Comparison of ENCODE assay signal across 1 cellular context in the genomic region with DNA sequence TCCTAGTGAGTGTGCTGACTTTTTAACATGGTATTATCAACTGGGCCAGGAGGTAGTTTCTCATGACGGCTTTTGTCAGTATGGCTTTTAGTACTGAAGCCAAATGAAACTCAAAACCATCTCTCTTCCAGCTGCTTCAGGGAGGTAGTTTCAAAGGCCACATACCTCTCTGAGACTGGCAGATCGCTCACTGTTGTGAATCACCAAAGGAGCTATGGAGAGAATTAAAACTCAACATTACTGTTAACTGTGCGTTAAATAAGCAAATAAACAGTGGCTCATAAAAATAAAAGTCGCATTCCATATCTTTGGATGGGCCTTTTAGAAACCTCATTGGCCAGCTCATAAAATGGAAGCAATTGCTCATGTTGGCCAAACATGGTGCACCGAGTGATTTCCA.
TF ChIP-seq lines count a peak whose summit lies in the region.

No MANE protein-coding gene starts in this region.

TF ChIP-seq in HEK293, 187 proteins besides CTCF, POLR2A, EP300 and RAD21 (continued from another document and continues in another):
- TF ChIP-seq ZNF391 (tag by site-specific recombination; IDR thresholded peaks at IDR 0.05; ENCODE audit: borderline replicate concordance, low read depth) (0 out of 2 replicates have a peak, but pooled peaks have one; percentile 29), ZNF658 (tag by site-specific recombination; IDR thresholded peaks at IDR 0.05) (no peak), ZNF121 (tag by site-specific recombination; IDR thresholded peaks at IDR 0.05) (no peak), ZNF544 (tag by site-specific recombination; IDR thresholded peaks at IDR 0.05) (no peak), MZF1 (tag by site-specific recombination; IDR thresholded peaks at IDR 0.05; ENCODE audit: borderline replicate concordance) (peak; percentile 30; the same call in 1 of the 2 replicates), ZNF433 (tag by site-specific recombination; IDR thresholded peaks at IDR 0.05; ENCODE audit: low read depth) (no peak), BCL11B (tag by site-specific recombination; IDR thresholded peaks at IDR 0.05; ENCODE audit: low read depth) (no peak), ZNF843 (tag by site-specific recombination; IDR thresholded peaks at IDR 0.05) (peak; percentile 86), PRDM1 (tag by site-specific recombination; IDR thresholded peaks at IDR 0.05) (no peak), ZNF670 (tag by site-specific recombination; IDR thresholded peaks at IDR 0.05; ENCODE audit: low read depth) (no peak), ZNF529 (tag by site-specific recombination; IDR thresholded peaks at IDR 0.05; ENCODE audit: insufficient replicate concordance) (no peak), ZBTB17 (tag by site-specific recombination; IDR thresholded peaks at IDR 0.05) (no peak), ZNF24 (tag by site-specific recombination; IDR thresholded peaks at IDR 0.05) (no peak), ZNF768 (tag by site-specific recombination; IDR thresholded peaks at IDR 0.05) (no peak), ZNF514 (tag by site-specific recombination; IDR thresholded peaks at IDR 0.05) (no peak), ZBTB8A (tag by site-specific recombination; IDR thresholded peaks at IDR 0.05) (no peak), ZNF248 (tag by site-specific recombination; IDR thresholded peaks at IDR 0.05) (no peak), ZNF2 (tag by site-specific recombination; IDR thresholded peaks at IDR 0.05) (0 out of 2 replicates have a peak, but pooled peaks have one; percentile 20), ZNF747 (tag by site-specific recombination; IDR thresholded peaks at IDR 0.05) (no peak), ZXDB (tag by site-specific recombination; IDR thresholded peaks at IDR 0.05) (peak; percentile 43; the same call in 1 of the 2 replicates), KLF16 (tag by site-specific recombination; IDR thresholded peaks at IDR 0.05) (no peak), SP3 (tag by site-specific recombination; IDR thresholded peaks at IDR 0.05) (no peak), ZNF10 (tag by site-specific recombination; IDR thresholded peaks at IDR 0.05) (0 out of 2 replicates have a peak, but pooled peaks have one; percentile 21), ZNF777 (tag by site-specific recombination; IDR thresholded peaks at IDR 0.05; ENCODE audit: borderline replicate concordance) (no peak), ZIC2 (tag by site-specific recombination; IDR thresholded peaks at IDR 0.05) (no peak), ZNF629 (tag by site-specific recombination; IDR thresholded peaks at IDR 0.05) (peak; percentile 55), ZNF274 (IDR thresholded peaks at IDR 0.05; ENCODE audit: low read length) (no peak), ZNF274 (tag by site-specific recombination; IDR thresholded peaks at IDR 0.05; ENCODE audit: borderline replicate concordance) (no peak), GLIS2 (tag by site-specific recombination; IDR thresholded peaks at IDR 0.05) (no peak), ZNF776 (tag by site-specific recombination; IDR thresholded peaks at IDR 0.05; ENCODE audit: borderline replicate concordance) (no peak), ZNF660 (tag by site-specific recombination; IDR thresholded peaks at IDR 0.05) (no peak), ZSCAN30 (tag by site-specific recombination; IDR thresholded peaks at IDR 0.05) (peak; percentile 78; the same call in 1 of the 2 replicates), GLIS1 (tag by site-specific recombination; IDR thresholded peaks at IDR 0.05) (peak; percentile 86), KLF10 (tag by site-specific recombination; IDR thresholded peaks at IDR 0.05) (0 out of 2 replicates have a peak, but pooled peaks have one; percentile 18), WT1 (tag by site-specific recombination; IDR thresholded peaks at IDR 0.05) (no peak; the same call in 1 of the 2 replicates), ZNF610 (tag by site-specific recombination; IDR thresholded peaks at IDR 0.05; ENCODE audit: borderline replicate concordance) (0 out of 2 replicates have a peak, but pooled peaks have one; percentile 44), OSR2 (tag by site-specific recombination; IDR thresholded peaks at IDR 0.05) (0 out of 2 replicates have a peak, but pooled peaks have one; percentile 32), KLF1 (tag by site-specific recombination; IDR thresholded peaks at IDR 0.05) (no peak), ZNF366 (tag by site-specific recombination; conservative IDR thresholded peaks at IDR 0.05) (no peak), MEIS1 (CRISPR knock-in tag; IDR thresholded peaks at IDR 0.05; ENCODE audit: borderline replicate concordance) (no peak), ZNF560 (tag by site-specific recombination; IDR thresholded peaks at IDR 0.05; ENCODE audit: borderline replicate concordance) (no peak), ZNF350 (tag by site-specific recombination; IDR thresholded peaks at IDR 0.05) (no peak)
- TF ChIP-seq, protein P1, sequence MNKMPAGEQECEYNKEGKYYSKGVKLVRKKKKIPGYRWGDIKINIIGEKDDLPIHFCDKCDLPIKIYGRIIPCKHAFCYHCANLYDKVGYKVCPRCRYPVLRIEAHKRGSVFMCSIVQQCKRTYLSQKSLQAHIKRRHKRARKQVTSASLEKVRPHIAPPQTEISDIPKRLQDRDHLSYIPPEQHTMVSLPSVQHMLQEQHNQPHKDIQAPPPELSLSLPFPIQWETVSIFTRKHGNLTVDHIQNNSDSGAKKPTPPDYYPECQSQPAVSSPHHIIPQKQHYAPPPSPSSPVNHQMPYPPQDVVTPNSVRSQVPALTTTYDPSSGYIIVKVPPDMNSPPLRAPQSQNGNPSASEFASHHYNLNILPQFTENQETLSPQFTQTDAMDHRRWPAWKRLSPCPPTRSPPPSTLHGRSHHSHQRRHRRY (tag by site-specific recombination; IDR thresholded peaks at IDR 0.05), result no peak
- TF ChIP-seq, protein P2, sequence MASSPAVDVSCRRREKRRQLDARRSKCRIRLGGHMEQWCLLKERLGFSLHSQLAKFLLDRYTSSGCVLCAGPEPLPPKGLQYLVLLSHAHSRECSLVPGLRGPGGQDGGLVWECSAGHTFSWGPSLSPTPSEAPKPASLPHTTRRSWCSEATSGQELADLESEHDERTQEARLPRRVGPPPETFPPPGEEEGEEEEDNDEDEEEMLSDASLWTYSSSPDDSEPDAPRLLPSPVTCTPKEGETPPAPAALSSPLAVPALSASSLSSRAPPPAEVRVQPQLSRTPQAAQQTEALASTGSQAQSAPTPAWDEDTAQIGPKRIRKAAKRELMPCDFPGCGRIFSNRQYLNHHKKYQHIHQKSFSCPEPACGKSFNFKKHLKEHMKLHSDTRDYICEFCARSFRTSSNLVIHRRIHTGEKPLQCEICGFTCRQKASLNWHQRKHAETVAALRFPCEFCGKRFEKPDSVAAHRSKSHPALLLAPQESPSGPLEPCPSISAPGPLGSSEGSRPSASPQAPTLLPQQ (tag by site-specific recombination; IDR thresholded peaks at IDR 0.05), result peak; percentile 19; the same call in 1 of the 2 replicates
- TF ChIP-seq, protein P3, sequence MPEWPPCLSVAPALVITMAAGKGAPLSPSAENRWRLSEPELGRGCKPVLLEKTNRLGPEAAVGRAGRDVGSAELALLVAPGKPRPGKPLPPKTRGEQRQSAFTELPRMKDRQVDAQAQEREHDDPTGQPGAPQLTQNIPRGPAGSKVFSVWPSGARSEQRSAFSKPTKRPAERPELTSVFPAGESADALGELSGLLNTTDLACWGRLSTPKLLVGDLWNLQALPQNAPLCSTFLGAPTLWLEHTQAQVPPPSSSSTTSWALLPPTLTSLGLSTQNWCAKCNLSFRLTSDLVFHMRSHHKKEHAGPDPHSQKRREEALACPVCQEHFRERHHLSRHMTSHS (tag by site-specific recombination; IDR thresholded peaks at IDR 0.05), result no peak
- TF ChIP-seq, protein P4, sequence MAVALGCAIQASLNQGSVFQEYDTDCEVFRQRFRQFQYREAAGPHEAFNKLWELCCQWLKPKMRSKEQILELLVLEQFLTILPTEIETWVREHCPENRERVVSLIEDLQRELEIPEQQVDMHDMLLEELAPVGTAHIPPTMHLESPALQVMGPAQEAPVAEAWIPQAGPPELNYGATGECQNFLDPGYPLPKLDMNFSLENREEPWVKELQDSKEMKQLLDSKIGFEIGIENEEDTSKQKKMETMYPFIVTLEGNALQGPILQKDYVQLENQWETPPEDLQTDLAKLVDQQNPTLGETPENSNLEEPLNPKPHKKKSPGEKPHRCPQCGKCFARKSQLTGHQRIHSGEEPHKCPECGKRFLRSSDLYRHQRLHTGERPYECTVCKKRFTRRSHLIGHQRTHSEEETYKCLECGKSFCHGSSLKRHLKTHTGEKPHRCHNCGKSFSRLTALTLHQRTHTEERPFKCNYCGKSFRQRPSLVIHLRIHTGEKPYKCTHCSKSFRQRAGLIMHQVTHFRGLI (tag by site-specific recombination; IDR thresholded peaks at IDR 0.05), result 0 out of 2 replicates have a peak, but pooled peaks have one; percentile 38
- TF ChIP-seq, protein P5, sequence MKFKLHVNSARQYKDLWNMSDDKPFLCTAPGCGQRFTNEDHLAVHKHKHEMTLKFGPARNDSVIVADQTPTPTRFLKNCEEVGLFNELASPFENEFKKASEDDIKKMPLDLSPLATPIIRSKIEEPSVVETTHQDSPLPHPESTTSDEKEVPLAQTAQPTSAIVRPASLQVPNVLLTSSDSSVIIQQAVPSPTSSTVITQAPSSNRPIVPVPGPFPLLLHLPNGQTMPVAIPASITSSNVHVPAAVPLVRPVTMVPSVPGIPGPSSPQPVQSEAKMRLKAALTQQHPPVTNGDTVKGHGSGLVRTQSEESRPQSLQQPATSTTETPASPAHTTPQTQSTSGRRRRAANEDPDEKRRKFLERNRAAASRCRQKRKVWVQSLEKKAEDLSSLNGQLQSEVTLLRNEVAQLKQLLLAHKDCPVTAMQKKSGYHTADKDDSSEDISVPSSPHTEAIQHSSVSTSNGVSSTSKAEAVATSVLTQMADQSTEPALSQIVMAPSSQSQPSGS (tag by site-specific recombination; IDR thresholded peaks at IDR 0.05; ENCODE audit: low read depth), result no peak
- TF ChIP-seq, protein P6, sequence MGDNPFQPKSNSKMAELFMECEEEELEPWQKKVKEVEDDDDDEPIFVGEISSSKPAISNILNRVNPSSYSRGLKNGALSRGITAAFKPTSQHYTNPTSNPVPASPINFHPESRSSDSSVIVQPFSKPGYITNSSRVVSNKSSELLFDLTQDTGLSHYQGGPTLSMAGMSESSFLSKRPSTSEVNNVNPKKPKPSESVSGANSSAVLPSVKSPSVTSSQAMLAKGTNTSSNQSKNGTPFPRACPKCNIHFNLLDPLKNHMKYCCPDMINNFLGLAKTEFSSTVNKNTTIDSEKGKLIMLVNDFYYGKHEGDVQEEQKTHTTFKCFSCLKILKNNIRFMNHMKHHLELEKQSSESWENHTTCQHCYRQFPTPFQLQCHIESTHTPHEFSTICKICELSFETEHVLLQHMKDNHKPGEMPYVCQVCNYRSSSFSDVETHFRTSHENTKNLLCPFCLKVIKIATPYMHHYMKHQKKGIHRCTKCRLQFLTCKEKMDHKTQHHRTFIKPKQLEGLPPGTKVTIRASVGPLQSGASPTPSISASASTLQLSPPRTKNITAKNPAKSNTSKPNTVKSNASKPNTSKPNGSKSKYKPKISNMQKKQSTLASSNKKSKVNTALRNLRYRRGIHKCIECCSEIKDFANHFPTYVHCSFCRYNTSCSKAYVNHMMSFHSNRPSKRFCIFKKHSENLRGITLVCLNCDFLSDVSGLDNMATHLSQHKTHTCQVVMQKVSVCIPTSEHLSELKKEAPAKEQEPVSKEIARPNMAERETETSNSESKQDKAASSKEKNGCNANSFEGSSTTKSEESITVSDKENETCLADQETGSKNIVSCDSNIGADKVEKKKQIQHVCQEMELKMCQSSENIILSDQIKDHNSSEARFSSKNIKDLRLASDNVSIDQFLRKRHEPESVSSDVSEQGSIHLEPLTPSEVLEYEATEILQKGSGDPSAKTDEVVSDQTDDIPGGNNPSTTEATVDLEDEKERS (tag by site-specific recombination; IDR thresholded peaks at IDR 0.05), result no peak
- TF ChIP-seq, protein P7, sequence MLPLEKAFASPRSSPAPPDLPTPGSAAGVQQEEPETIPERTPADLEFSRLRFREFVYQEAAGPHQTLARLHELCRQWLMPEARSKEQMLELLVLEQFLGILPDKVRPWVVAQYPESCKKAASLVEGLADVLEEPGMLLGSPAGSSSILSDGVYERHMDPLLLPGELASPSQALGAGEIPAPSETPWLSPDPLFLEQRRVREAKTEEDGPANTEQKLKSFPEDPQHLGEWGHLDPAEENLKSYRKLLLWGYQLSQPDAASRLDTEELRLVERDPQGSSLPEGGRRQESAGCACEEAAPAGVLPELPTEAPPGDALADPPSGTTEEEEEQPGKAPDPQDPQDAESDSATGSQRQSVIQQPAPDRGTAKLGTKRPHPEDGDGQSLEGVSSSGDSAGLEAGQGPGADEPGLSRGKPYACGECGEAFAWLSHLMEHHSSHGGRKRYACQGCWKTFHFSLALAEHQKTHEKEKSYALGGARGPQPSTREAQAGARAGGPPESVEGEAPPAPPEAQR (tag by site-specific recombination; IDR thresholded peaks at IDR 0.05), result no peak
- TF ChIP-seq, protein P8, sequence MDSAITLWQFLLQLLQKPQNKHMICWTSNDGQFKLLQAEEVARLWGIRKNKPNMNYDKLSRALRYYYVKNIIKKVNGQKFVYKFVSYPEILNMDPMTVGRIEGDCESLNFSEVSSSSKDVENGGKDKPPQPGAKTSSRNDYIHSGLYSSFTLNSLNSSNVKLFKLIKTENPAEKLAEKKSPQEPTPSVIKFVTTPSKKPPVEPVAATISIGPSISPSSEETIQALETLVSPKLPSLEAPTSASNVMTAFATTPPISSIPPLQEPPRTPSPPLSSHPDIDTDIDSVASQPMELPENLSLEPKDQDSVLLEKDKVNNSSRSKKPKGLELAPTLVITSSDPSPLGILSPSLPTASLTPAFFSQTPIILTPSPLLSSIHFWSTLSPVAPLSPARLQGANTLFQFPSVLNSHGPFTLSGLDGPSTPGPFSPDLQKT (IDR thresholded peaks at IDR 0.05; ENCODE audit: borderline replicate concordance, low read depth, low read length), result no peak
- TF ChIP-seq, protein P9, sequence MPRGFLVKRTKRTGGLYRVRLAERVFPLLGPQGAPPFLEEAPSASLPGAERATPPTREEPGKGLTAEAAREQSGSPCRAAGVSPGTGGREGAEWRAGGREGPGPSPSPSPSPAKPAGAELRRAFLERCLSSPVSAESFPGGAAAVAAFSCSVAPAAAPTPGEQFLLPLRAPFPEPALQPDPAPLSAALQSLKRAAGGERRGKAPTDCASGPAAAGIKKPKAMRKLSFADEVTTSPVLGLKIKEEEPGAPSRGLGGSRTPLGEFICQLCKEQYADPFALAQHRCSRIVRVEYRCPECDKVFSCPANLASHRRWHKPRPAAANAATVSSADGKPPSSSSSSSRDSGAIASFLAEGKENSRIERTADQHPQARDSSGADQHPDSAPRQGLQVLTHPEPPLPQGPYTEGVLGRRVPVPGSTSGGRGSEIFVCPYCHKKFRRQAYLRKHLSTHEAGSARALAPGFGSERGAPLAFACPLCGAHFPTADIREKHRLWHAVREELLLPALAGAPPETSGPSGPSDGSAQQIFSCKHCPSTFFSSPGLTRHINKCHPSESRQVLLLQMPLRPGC (tag by site-specific recombination; IDR thresholded peaks at IDR 0.05), result no peak
